Comparison of ENCODE assay signal across 11 cellular contexts in the genomic region with DNA sequence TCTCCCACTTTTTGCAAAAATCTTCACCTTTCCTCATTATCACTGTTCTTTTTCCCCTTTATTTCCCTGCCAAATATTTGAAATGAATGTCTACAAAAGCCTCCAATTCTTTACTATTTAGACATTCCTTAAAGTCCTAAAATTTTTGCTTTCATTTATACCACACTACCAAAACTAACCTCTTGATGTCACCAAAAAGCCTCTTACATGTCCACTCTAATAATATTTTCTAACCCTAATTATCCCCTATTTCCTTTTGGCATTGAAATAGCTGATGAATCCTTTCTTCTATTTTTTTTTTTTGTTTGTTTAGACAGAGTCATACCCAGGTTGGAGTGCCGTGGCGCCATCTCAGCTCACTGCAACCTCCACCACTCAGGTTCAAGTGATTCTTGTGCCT. TPM values are rescaled to one million over a fixed set of nuclear protein-coding genes. Genes with fewer than 3 reads are reported as not detected.
A peak's percentile ranks its signal among the peaks of the same experiment; 100 is the strongest.
DNase-seq lines count a peak whose midpoint lies in the region; ATAC-seq and TF ChIP-seq lines count a peak whose summit lies in the region.
"Had no signal": no experiment of that assay in that cellular context is flagged by ENCODE, and none has a peak within 500 bp of the region (broad histone marks: within the 10 kb centered on the region; RNA-seq: fewer than 3 reads in every experiment).

No MANE protein-coding gene starts in this region.

- no peak overlapping the region for H3K9ac ChIP-seq in Loucy (ENCODE audit: low read depth, low read length, poor library complexity, severe bottlenecking)

- H3K4me3 ChIP-seq in Loucy (ENCODE audit: low read length, poor library complexity, severe bottlenecking) (no peak overlapping the region), body of pancreas (no peak overlapping the region), osteoblast (ENCODE audit: insufficient read depth, low read length) (no peak overlapping the region), dorsolateral prefrontal cortex (no peak overlapping the region)
- H3K4me3 ChIP-seq: SJCRH30 had no signal

- H3F3A ChIP-seq in Loucy (ENCODE audit: low read depth) = no peaks in the 10 kb centered on the region

- H2AFZ ChIP-seq in Loucy (ENCODE audit: low read length) (no peak overlapping the region), osteoblast (ENCODE audit: low read length) (no peak overlapping the region)

- H3K4me2 ChIP-seq in Loucy (ENCODE audit: low read depth, low read length, poor library complexity, severe bottlenecking) (no peak overlapping the region), osteoblast (ENCODE audit: insufficient read depth, low read length) (no peak overlapping the region)

- TF ChIP-seq POLR2A in body of pancreas (IDR thresholded peaks at IDR 0.05) = no peak

- H3K27ac ChIP-seq in body of pancreas (no peak overlapping the region), osteoblast (ENCODE audit: low read depth, low read length) (no peak overlapping the region), dorsolateral prefrontal cortex (no peak overlapping the region)
- H3K27ac ChIP-seq: SJCRH30 had no signal

- TF ChIP-seq CTCF in Loucy (conservative IDR thresholded peaks at IDR 0.05; ENCODE audit: low read length) (peak; percentile 60), body of pancreas (IDR thresholded peaks at IDR 0.05) (peak in 5 of 7 experiments; percentile 22 to 59 (median 44)), osteoblast (IDR thresholded peaks at IDR 0.05; ENCODE audit: extremely low read depth, low read depth, low read length) (peak; percentile 44), dorsolateral prefrontal cortex (IDR thresholded peaks at IDR 0.05 in 54 of 56, conservative IDR thresholded peaks at IDR 0.05 in 2 of 56; ENCODE audit: low read depth in 1 of 56, partially characterized antibody in 56 of 56) (peak in 17 of 56 donors; percentile 7 to 42 (median 18))

- 44 to 53% methylated on average over 2 of the region's 2 CpGs for WGBS in body of pancreas, 2 donors

- no peaks in the 10 kb centered on the region for H3K79me2 ChIP-seq in Loucy (ENCODE audit: insufficient read depth, low read length)
- H3K79me2 ChIP-seq in osteoblast (ENCODE audit: insufficient read depth, low read length) = no peaks in the 10 kb centered on the region

- no peaks in the 10 kb centered on the region for H3K9me2 ChIP-seq in Loucy (replicated peaks; ENCODE audit: low read depth, low read length)

- no peaks in the 10 kb centered on the region for H3K27me3 ChIP-seq in Loucy (ENCODE audit: insufficient read depth, low read length, poor library complexity, severe bottlenecking)
- H3K27me3 ChIP-seq in body of pancreas = no peaks in the 10 kb centered on the region
- H3K27me3 ChIP-seq in osteoblast (ENCODE audit: insufficient read depth, low read length) = peaks cover 6% of the 10 kb centered on the region
- H3K27me3 ChIP-seq in dorsolateral prefrontal cortex = no peaks in the 10 kb centered on the region

- DNase-seq in NCI-H146 (lab: John Stamatoyannopoulos, UW) (peak; percentile 1), NCI-H146 treated with DMSO at 0.1 percent for 48 hours (lab: John Stamatoyannopoulos, UW; ENCODE audit: unreplicated experiment) (no peak), body of pancreas (no peak), osteoblast (ENCODE audit: insufficient read length, low spot score, missing footprints) (no peak), dorsolateral prefrontal cortex (no peak)
- no peak for DNase-seq in activated naive CD4-positive, alpha-beta T cell (lab: John Stamatoyannopoulos, UW)
- DNase-seq: caudate nucleus; SJCRH30; stimulated activated CD8-positive, alpha-beta memory T cell treated with anti-CD3 and anti-CD28 coated beads, Interleukin-4, amount 100 ng/mL, for 48 hours had no signal

- intact Hi-C loops in body of pancreas (cut with DNase I) = loop anchor here (5.0 kb wide), 1 partner anchor 82 kb away; no protein-coding TSS in a partner anchor
- intact Hi-C loops in dorsolateral prefrontal cortex (cut with DNase I) = no loop called here

- ATAC-seq in body of pancreas (peak; percentile 33), HG02884 (IDR thresholded peaks at IDR 0.05; ENCODE audit: unreplicated experiment) (no peak)

- H3K4me1 ChIP-seq in Loucy (ENCODE audit: insufficient read depth, low read length, poor library complexity, severe bottlenecking) = no peaks in the 10 kb centered on the region
- peaks cover 3% of the 10 kb centered on the region for H3K4me1 ChIP-seq in body of pancreas
- no peaks in the 10 kb centered on the region for H3K4me1 ChIP-seq in osteoblast (ENCODE audit: insufficient read depth, low read length)
- H3K4me1 ChIP-seq: SJCRH30 had no signal

- H3K9me3 ChIP-seq in Loucy (ENCODE audit: insufficient read depth, low read depth, low read length) = no peaks in the 10 kb centered on the region
- no peaks in the 10 kb centered on the region for H3K9me3 ChIP-seq in body of pancreas
- H3K9me3 ChIP-seq in osteoblast (ENCODE audit: low read depth, low read length) = no peaks in the 10 kb centered on the region
- H3K9me3 ChIP-seq: SJCRH30 had no signal

- H4K20me1 ChIP-seq in Loucy (ENCODE audit: insufficient read depth, low read length, poor library complexity, severe bottlenecking) = no peaks in the 10 kb centered on the region
- H4K20me1 ChIP-seq in osteoblast (ENCODE audit: insufficient read depth, low read length) = no peaks in the 10 kb centered on the region

- H3K36me3 ChIP-seq in Loucy (ENCODE audit: insufficient read depth, low read length) = no peaks in the 10 kb centered on the region
- H3K36me3 ChIP-seq in body of pancreas (replicated peaks in 1 of 2; ENCODE audit: insufficient read depth in 1 of 2, low read depth in 2 of 2) = no peaks in the 10 kb centered on the region
- no peaks in the 10 kb centered on the region for H3K36me3 ChIP-seq in osteoblast (ENCODE audit: insufficient read depth, low read length)
- H3K36me3 ChIP-seq: SJCRH30 had no signal

RNA-seq across cellular contexts. Expression of a gene that starts 32.3 kb away (rescaled TPM):
- total RNA-seq in body of pancreas = 1 to 10 TPM; 5.6 to 6.5 TPM
- 0.72 and 0.88 TPM in 2 replicates for total RNA-seq in osteoblast
- total RNA-seq in dorsolateral prefrontal cortex = 10 to 100 TPM in 89 of 120 experiments, 1 to 10 TPM in 31; 5.8 to 21.5 (median 11.8) TPM

RNA-seq across cellular contexts. Expression of a gene that starts 38.5 kb away (rescaled TPM):
- total RNA-seq in body of pancreas (10 to 100 TPM; 29.1 to 34.6 TPM), osteoblast (29.7 and 30.1 TPM in 2 replicates), dorsolateral prefrontal cortex (100 to 1,000 TPM in 10 of 120 experiments, 10 to 100 TPM in 110; 69.0 to 107 (median 89.1) TPM)

RNA-seq across cellular contexts. Expression of a gene that starts 50.4 kb away (rescaled TPM):
- 10 to 100 TPM in 1 of 2 donors, 1 to 10 TPM in 1; 6.3 to 16.6 TPM for total RNA-seq in body of pancreas
- 10.5 and 13.0 TPM in 2 replicates for total RNA-seq in osteoblast
- 10 to 100 TPM; 44.5 to 79.9 (median 61.8) TPM for total RNA-seq in dorsolateral prefrontal cortex
